Comparison of ENCODE assay signal across 20 cellular contexts in the genomic region with DNA sequence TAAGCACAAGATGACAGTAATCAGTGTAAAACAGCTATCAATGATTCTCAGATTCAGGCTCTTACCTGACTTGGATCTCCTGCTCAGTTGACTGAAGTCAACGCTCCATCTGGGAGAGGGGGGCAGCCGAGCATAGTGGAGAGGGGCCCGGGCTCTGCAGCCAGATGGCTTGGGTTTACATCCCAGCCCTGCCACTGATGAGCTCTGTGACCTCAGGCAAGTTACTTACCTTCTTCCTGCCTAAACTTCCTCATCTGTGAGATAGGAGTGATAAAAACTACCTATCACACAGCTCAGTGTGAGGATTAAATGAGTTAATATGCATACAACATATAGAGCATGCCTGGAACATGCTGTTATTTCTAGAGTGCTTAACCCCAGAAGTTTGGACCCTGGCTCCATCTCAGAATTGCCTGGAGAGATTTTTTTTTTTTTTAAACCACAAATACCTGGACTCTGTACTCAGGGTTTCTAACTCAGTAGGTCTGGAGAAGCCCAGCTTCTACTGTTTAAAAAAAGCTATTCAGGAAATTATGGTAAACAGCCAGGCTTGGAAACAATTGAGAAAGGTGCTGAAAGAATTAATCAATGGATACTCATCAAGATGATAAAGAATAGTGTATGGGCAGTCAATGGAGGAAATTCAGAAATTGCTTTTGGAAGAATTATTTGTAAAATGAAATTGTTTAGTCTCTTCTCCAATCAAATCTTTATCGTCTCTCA.
DNase-seq lines count a peak whose midpoint lies in the region; ATAC-seq and TF ChIP-seq lines count a peak whose summit lies in the region.
"Had no signal": no experiment of that assay in that cellular context is flagged by ENCODE, and none has a peak within 500 bp of the region (broad histone marks: within the 10 kb centered on the region; RNA-seq: fewer than 3 reads in every experiment).

No MANE protein-coding gene starts in this region.

- no peaks in the 10 kb centered on the region for H3K9me3 ChIP-seq in Caco-2
- H3K9me3 ChIP-seq: esophagus muscularis mucosa, gastroesophageal sphincter had no signal

- H3K27ac Mint-ChIP-seq in activated CD4-positive, alpha-beta T cell treated with anti-CD3 and anti-CD28 coated beads for 36 hours = peak overlapping the region; percentile 88
- H3K27ac Mint-ChIP-seq in Caco-2 (ENCODE audit: unreplicated experiment) (peak overlapping the region; percentile 82), nephron progenitor cell (peak overlapping the region; percentile 48)
- H3K27ac Mint-ChIP-seq in activated CD4-positive, alpha-beta memory T cell treated with anti-CD3 and anti-CD28 coated beads for 36 hours = peak overlapping the region; percentile 88

- no peaks in the 10 kb centered on the region for H3K9me3 Mint-ChIP-seq in activated CD4-positive, alpha-beta T cell treated with anti-CD3 and anti-CD28 coated beads for 36 hours (ENCODE audit: low read depth)
- H3K9me3 Mint-ChIP-seq in Caco-2 (ENCODE audit: unreplicated experiment) (no peaks in the 10 kb centered on the region), nephron progenitor cell (no peaks in the 10 kb centered on the region)
- H3K9me3 Mint-ChIP-seq in activated CD4-positive, alpha-beta memory T cell treated with anti-CD3 and anti-CD28 coated beads for 36 hours = no peaks in the 10 kb centered on the region

- CTCF ChIA-PET in activated CD4-positive, alpha-beta T cell treated with anti-CD3 and anti-CD28 coated beads for 36 hours (lab: Charles Lee) = interaction anchor here (0.6 to 1.0 kb wide), 5 partner anchors 16 to 159 kb away, joined by 3 read pairs; no protein-coding TSS in a partner anchor
- CTCF ChIA-PET in Caco-2 (lab: Charles Lee) = no interaction called here
- CTCF ChIA-PET in activated CD4-positive, alpha-beta memory T cell treated with anti-CD3 and anti-CD28 coated beads for 36 hours (lab: Charles Lee) = interaction anchor here (1.1 to 1.5 kb wide), 2 partner anchors 40 to 225 kb away, joined by 4 read pairs; no protein-coding TSS in a partner anchor

- no peaks in the 10 kb centered on the region for H3K27me3 ChIP-seq in Caco-2 (replicated peaks; ENCODE audit: control insufficient read depth, insufficient read depth, low read length)
- H3K27me3 ChIP-seq: cardiac muscle cell had no signal

- H3K4me3 Mint-ChIP-seq in activated CD4-positive, alpha-beta T cell treated with anti-CD3 and anti-CD28 coated beads for 36 hours = peak overlapping the region; percentile 59
- H3K4me3 Mint-ChIP-seq in Caco-2 (ENCODE audit: unreplicated experiment) (no peak overlapping the region), nephron progenitor cell (no peak overlapping the region)
- H3K4me3 Mint-ChIP-seq in activated CD4-positive, alpha-beta memory T cell treated with anti-CD3 and anti-CD28 coated beads for 36 hours = peak overlapping the region; percentile 72

- intact Hi-C loops in activated CD4-positive, alpha-beta T cell treated with anti-CD3 and anti-CD28 coated beads for 36 hours (cut with DNase I, micrococcal nuclease) = no loop called here
- intact Hi-C loops in Caco-2 (cut with micrococcal nuclease; ENCODE audit: unreplicated experiment) = no loop called here
- intact Hi-C loops in activated CD4-positive, alpha-beta memory T cell treated with anti-CD3 and anti-CD28 coated beads for 36 hours (cut with micrococcal nuclease) = loop anchor here (1.0 kb wide), 1 partner anchor 7 kb away; no protein-coding TSS in a partner anchor

- H3K27ac ChIP-seq in coronary artery = no peak overlapping the region
- H3K27ac ChIP-seq: cardiac muscle cell, esophagus muscularis mucosa, gastroesophageal sphincter, SK-N-MC had no signal

- TF ChIP-seq CTCF in Caco-2 (IDR thresholded peaks at IDR 0.05; ENCODE audit: insufficient read depth in 1 of 2, low read depth in 1 of 2, low read length in 1 of 2, severe bottlenecking in 1 of 2, unreplicated experiment in 1 of 2) = no peak
- TF ChIP-seq CTCF in nephron progenitor cell (IDR thresholded peaks at IDR 0.05) = no peak
- no peak for TF ChIP-seq CTCF in coronary artery (IDR thresholded peaks at IDR 0.05)

- H3K4me3 ChIP-seq in Caco-2 (ENCODE audit: low read depth, low read length) (no peak overlapping the region), coronary artery (no peak overlapping the region)
- H3K4me3 ChIP-seq: cardiac muscle cell, esophagus muscularis mucosa, gastroesophageal sphincter, SK-N-MC had no signal

- no peak for DNase-seq in activated CD4-positive, alpha-beta T cell treated with anti-CD3 and anti-CD28 coated beads for 36 hours
- no peak for DNase-seq in activated CD4-positive, alpha-beta T cell treated with anti-CD3 and anti-CD28 coated beads, Interleukin-2, amount 50 U/mL, for 48 hours
- DNase-seq in Caco-2 (no peak), nephron progenitor cell (no peak), coronary artery (ENCODE audit: low spot score) (no peak)
- DNase-seq in activated CD4-positive, alpha-beta memory T cell treated with anti-CD3 and anti-CD28 coated beads for 36 hours = no peak
- no peak for DNase-seq in effector CD4-positive, alpha-beta T cell
- DNase-seq: activated CD4-positive, alpha-beta T cell treated with anti-CD3 and anti-CD28 coated beads, Interleukin-2, amount 50 U/mL, for 4 hours; activated effector memory CD4-positive, alpha-beta T cell treated with Interleukin-2 at 50 U/mL for 16 hours; left cardiac atrium; midbrain; NCI-H187; NCI-H226; small intestine; stimulated activated CD4-positive, alpha-beta T cell treated with anti-CD3 and anti-CD28 coated beads, Interleukin-4, amount 100 ng/mL, for 24 hours had no signal

- H3K36me3 Mint-ChIP-seq in activated CD4-positive, alpha-beta T cell treated with anti-CD3 and anti-CD28 coated beads for 36 hours (ENCODE audit: low read depth) = no peaks in the 10 kb centered on the region
- no peaks in the 10 kb centered on the region for H3K36me3 Mint-ChIP-seq in Caco-2 (ENCODE audit: insufficient read depth, unreplicated experiment)
- H3K36me3 Mint-ChIP-seq in activated CD4-positive, alpha-beta memory T cell treated with anti-CD3 and anti-CD28 coated beads for 36 hours = no peaks in the 10 kb centered on the region
- H3K36me3 Mint-ChIP-seq in nephron progenitor cell (ENCODE audit: low read depth) = no peaks in the 10 kb centered on the region

- H3K4me1 ChIP-seq in Caco-2 = peaks cover 59% of the 10 kb centered on the region

- POLR2A ChIA-PET in activated CD4-positive, alpha-beta T cell treated with anti-CD3 and anti-CD28 coated beads for 36 hours (lab: Charles Lee) = interaction anchor here (0.5 to 0.8 kb wide), 6 partner anchors 10 to 808 kb away, joined by 3 to 16 read pairs (median 4); no protein-coding TSS in a partner anchor
- POLR2A ChIA-PET in Caco-2 (lab: Charles Lee) = interaction anchor here (1.2 kb wide), 1 partner anchor 58 kb away, joined by 5 read pairs; no protein-coding TSS in a partner anchor
- POLR2A ChIA-PET in activated CD4-positive, alpha-beta memory T cell treated with anti-CD3 and anti-CD28 coated beads for 36 hours (lab: Charles Lee) = interaction anchor here (1.4 kb wide), 1 partner anchor 225 kb away, joined by 4 read pairs; no protein-coding TSS in a partner anchor

- peaks cover 70% of the 10 kb centered on the region for H3K4me1 Mint-ChIP-seq in activated CD4-positive, alpha-beta T cell treated with anti-CD3 and anti-CD28 coated beads for 36 hours
- peaks cover 42% of the 10 kb centered on the region for H3K4me1 Mint-ChIP-seq in Caco-2 (ENCODE audit: low read depth, unreplicated experiment)
- peaks cover 53% of the 10 kb centered on the region for H3K4me1 Mint-ChIP-seq in activated CD4-positive, alpha-beta memory T cell treated with anti-CD3 and anti-CD28 coated beads for 36 hours (ENCODE audit: low read depth)
- peaks cover 94% of the 10 kb centered on the region for H3K4me1 Mint-ChIP-seq in nephron progenitor cell

- BruUV-seq in Caco-2 (replicated peaks; lab: Mats Ljungman, UMichigan) = no TSS peak

- H3K27me3 Mint-ChIP-seq in activated CD4-positive, alpha-beta T cell treated with anti-CD3 and anti-CD28 coated beads for 36 hours = no peaks in the 10 kb centered on the region
- H3K27me3 Mint-ChIP-seq in Caco-2 (ENCODE audit: insufficient read depth, unreplicated experiment) (no peaks in the 10 kb centered on the region), nephron progenitor cell (ENCODE audit: low read depth, poor library complexity) (peaks cover 6% of the 10 kb centered on the region)
- H3K27me3 Mint-ChIP-seq in activated CD4-positive, alpha-beta memory T cell treated with anti-CD3 and anti-CD28 coated beads for 36 hours = no peaks in the 10 kb centered on the region

- no peak for ATAC-seq in activated CD4-positive, alpha-beta T cell treated with anti-CD3 and anti-CD28 coated beads for 36 hours
- no peak for ATAC-seq in HG02970 (IDR thresholded peaks at IDR 0.05; ENCODE audit: low FRiP score, unreplicated experiment)
- ATAC-seq: gastroesophageal sphincter, left cardiac atrium had no signal

- H3K36me3 ChIP-seq in Caco-2 (ENCODE audit: control insufficient read depth, insufficient read depth, low read length) = no peaks in the 10 kb centered on the region; the same call in 1 of the 2 replicates
- H3K36me3 ChIP-seq: cardiac muscle cell, esophagus muscularis mucosa, gastroesophageal sphincter had no signal

Comparison
In these comparisons a context has a peak if more than half of its experiments do, and no peak if none do; other contexts are left out.
1. H3K4me3 Mint-ChIP-seq: peak in activated CD4-positive, alpha-beta T cell treated with anti-CD3 and anti-CD28 coated beads for 36 hours (single experiment) and activated CD4-positive, alpha-beta memory T cell treated with anti-CD3 and anti-CD28 coated beads for 36 hours (single experiment); none in Caco-2 (single experiment) and nephron progenitor cell (single experiment).
2. Peak in every context shown above with its lines, with median percentiles within 50 percentile points of each other: H3K27ac Mint-ChIP-seq.